In the genomic region with DNA sequence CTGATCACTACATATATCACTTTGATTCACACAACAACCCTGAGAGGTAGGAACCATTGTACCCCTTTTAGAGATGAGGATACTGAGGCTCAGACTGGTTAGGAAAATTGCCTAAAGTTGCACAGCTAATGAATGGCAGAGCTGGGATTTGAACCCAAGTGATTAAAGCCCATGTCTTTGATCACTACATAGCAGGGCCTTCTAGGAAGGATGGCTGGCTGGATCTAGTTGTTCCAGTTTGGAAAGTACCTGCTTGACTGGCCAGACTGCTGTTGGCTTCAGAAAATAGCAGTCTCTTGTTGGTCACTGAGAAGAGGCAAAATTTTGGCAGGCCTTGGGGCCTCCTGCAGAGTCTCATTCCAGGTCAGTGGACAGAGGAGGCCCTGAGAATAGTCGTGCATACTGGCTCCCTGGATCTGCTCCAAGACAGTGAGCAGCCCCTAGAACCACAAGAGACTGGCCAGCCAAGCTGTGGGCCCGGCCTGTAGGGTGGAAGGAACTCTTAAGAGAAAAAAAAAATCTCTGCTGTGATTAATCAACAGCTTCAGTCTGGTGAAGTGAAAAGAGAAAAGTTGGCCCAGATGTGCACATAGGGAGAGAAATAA, we compare ENCODE assay signal across 10 cellular contexts. TPM values are rescaled to one million over a fixed set of nuclear protein-coding genes. Genes with fewer than 3 reads are reported as not detected.
DNase-seq lines count a peak whose midpoint lies in the region; ATAC-seq and TF ChIP-seq lines count a peak whose summit lies in the region.
"Had no signal": no experiment of that assay in that cellular context is flagged by ENCODE, and none has a peak within 500 bp of the region (broad histone marks: within the 10 kb centered on the region; RNA-seq: fewer than 3 reads in every experiment).

No MANE protein-coding gene starts in this region.

- H3K4me3 Mint-ChIP-seq in MCF 10A (ENCODE audit: unreplicated experiment), result no peak overlapping the region

- H3K27ac Mint-ChIP-seq in MCF 10A (ENCODE audit: low read depth, unreplicated experiment), result no peak overlapping the region

- no TSS peak for BruUV-seq in MCF 10A (replicated peaks; lab: Mats Ljungman, UMichigan)

- no peaks in the 10 kb centered on the region for H3K9me3 ChIP-seq in breast epithelium
- no peaks in the 10 kb centered on the region for H3K9me3 ChIP-seq in lung (ENCODE audit: control insufficient read depth in 2 of 2, insufficient read depth in 1 of 2, low read length in 1 of 2)
- H3K9me3 ChIP-seq in upper lobe of right lung, result no peaks in the 10 kb centered on the region

- H3K4me1 Mint-ChIP-seq in MCF 10A (ENCODE audit: insufficient read depth, unreplicated experiment), result no peaks in the 10 kb centered on the region

- intact Hi-C loops in MCF 10A (cut with micrococcal nuclease), result no loop called here
- intact Hi-C loops in breast epithelium (cut with DNase I; ENCODE audit: low total_unique reads), result no loop called here
- intact Hi-C loops in dorsolateral prefrontal cortex (cut with DNase I), result loop anchor here (5.0 to 10.0 kb wide), 2 partner anchors 57 to 375 kb away; partner anchors contain the start of gene ARMC12 (in 1 of the 2)
- intact Hi-C loops in upper lobe of right lung (cut with DNase I), result no loop called here

- H3K27me3 ChIP-seq in breast epithelium (no peaks in the 10 kb centered on the region), dorsolateral prefrontal cortex (no peaks in the 10 kb centered on the region), lung (ENCODE audit: control insufficient read depth, insufficient read depth) (no peaks in the 10 kb centered on the region), upper lobe of right lung (no peaks in the 10 kb centered on the region)

- H3K36me3 ChIP-seq in breast epithelium (no peaks in the 10 kb centered on the region), lung (ENCODE audit: control insufficient read depth in 2 of 2, insufficient read depth in 2 of 2, low read length in 2 of 2) (peaks cover 4 to 19% of the 10 kb centered on the region in 2 donors), upper lobe of right lung (peaks cover 24% of the 10 kb centered on the region)

- H3K4me3 ChIP-seq in breast epithelium, result no peak overlapping the region
- H3K4me3 ChIP-seq in dorsolateral prefrontal cortex, result peak overlapping the region in 1 of 59 donors; percentile 25
- H3K4me3 ChIP-seq in lung, result no peak overlapping the region
- no peak overlapping the region for H3K4me3 ChIP-seq in upper lobe of right lung

- TF ChIP-seq CTCF in MCF 10A (IDR thresholded peaks at IDR 0.05; ENCODE audit: unreplicated experiment) (no peak), breast epithelium (IDR thresholded peaks at IDR 0.05) (no peak), dorsolateral prefrontal cortex (IDR thresholded peaks at IDR 0.05 in 54 of 56, conservative IDR thresholded peaks at IDR 0.05 in 2 of 56; ENCODE audit: low read depth in 1 of 56, partially characterized antibody in 56 of 56) (no peak), lung (IDR thresholded peaks at IDR 0.05; ENCODE audit: control extremely low read depth, extremely low read depth) (no peak), upper lobe of right lung (IDR thresholded peaks at IDR 0.05) (no peak)

- CTCF ChIA-PET in MCF 10A (lab: Yijun Ruan, JAX), result interaction anchor here (1.0 to 1.6 kb wide), 3 partner anchors 14 to 89 kb away, joined by 3 to 4 read pairs (median 4); no protein-coding TSS in a partner anchor

- H3K27ac ChIP-seq in breast epithelium (peak overlapping the region in 1 of 2 donors; percentile 19), dorsolateral prefrontal cortex (peak overlapping the region; percentile 8 to 92 (median 77)), lung (ENCODE audit: low read depth in 1 of 2, low read length in 1 of 2) (peak overlapping the region in 1 of 2 donors; percentile 37), upper lobe of right lung (peak overlapping the region; percentile 27)

- DNase-seq in MCF 10A (ENCODE audit: unreplicated experiment), result peak; percentile 47
- no peak for DNase-seq in breast epithelium (ENCODE audit: low spot score in 2 of 2)
- DNase-seq in dorsolateral prefrontal cortex, result peak in 7 of 10 donors; percentile 24 to 74 (median 55)
- DNase-seq in lung (ENCODE audit: low spot score), result no peak
- DNase-seq in upper lobe of right lung, result no peak
- no peak for DNase-seq in KG1 (lab: John Stamatoyannopoulos, UW)
- no peak for DNase-seq in NCI-H1105 treated with DMSO at 0.1 percent for 48 hours (lab: John Stamatoyannopoulos, UW)
- DNase-seq: HCEC 1CT, NCI-H526 treated with DMSO at 0.1 percent for 48 hours had no signal

- H3K4me1 ChIP-seq in breast epithelium (peaks cover 0 to 12% of the 10 kb centered on the region in 2 donors), lung (ENCODE audit: control insufficient read depth in 2 of 2, insufficient read depth in 2 of 2, low read length in 2 of 2) (peaks cover 7 to 21% of the 10 kb centered on the region in 2 donors), upper lobe of right lung (peaks cover 16% of the 10 kb centered on the region)

- no peaks in the 10 kb centered on the region for H3K9me3 Mint-ChIP-seq in MCF 10A (ENCODE audit: unreplicated experiment)

- POLR2A ChIA-PET in MCF 10A (lab: Yijun Ruan, JAX), result interaction anchor here (0.6 kb wide), 1 partner anchor 69 kb away, joined by 3 read pairs; no protein-coding TSS in a partner anchor

- 32 to 66% methylated on average over 2 of the region's 2 CpGs for WGBS in lung, 2 donors

- H3K36me3 Mint-ChIP-seq in MCF 10A (ENCODE audit: insufficient read depth, unreplicated experiment), result peaks cover 26% of the 10 kb centered on the region

- ATAC-seq in lung (ENCODE audit: insufficient read depth, low FRiP score) (peak; percentile 16), upper lobe of right lung (peak; percentile 7), GM21825 (IDR thresholded peaks at IDR 0.05; ENCODE audit: unreplicated experiment) (no peak)

- H3K27me3 Mint-ChIP-seq in MCF 10A (ENCODE audit: insufficient read depth, unreplicated experiment), result no peaks in the 10 kb centered on the region

- TF ChIP-seq POLR2A in breast epithelium (IDR thresholded peaks at IDR 0.05), result no peak

RNA-seq across cellular contexts. Expression of gene PPARD, which starts 17.5 kb away (rescaled TPM):
- total RNA-seq in MCF 10A (2022), result 13.8 and 16.8 TPM in 2 replicates
- total RNA-seq in breast epithelium, result 10 to 100 TPM in 2 of 3 donors, 1 to 10 TPM in 1; 7.2 to 11.1 (median 10.7) TPM
- 10 to 100 TPM; 26.8 to 49.1 (median 36.9) TPM for total RNA-seq in dorsolateral prefrontal cortex
- total RNA-seq in lung, result 10 to 100 TPM; 11.3 to 27.8 TPM
- 10 to 100 TPM; 22.7 to 26.4 TPM for polyA plus RNA-seq in lung
- total RNA-seq in upper lobe of right lung, result 31.6 TPM

Comparison
In these comparisons a context has a peak if more than half of its experiments do, and no peak if none do; other contexts are left out.
1. DNase-seq: peak in MCF 10A (single experiment) and dorsolateral prefrontal cortex (7 of 10); none in breast epithelium (0 of 2), lung (single experiment), upper lobe of right lung (single experiment), KG1 (single experiment) and NCI-H1105 treated with DMSO at 0.1 percent for 48 hours (single experiment).
2. intact Hi-C loops: an anchor here in dorsolateral prefrontal cortex (5.0 to 10.0 kb wide); none called in MCF 10A, breast epithelium and upper lobe of right lung.